ENCODE assay signal across 8 cellular contexts in genomic region chr17:74738051-74738996, GRCh38. TPM values are rescaled to one million over a fixed set of nuclear protein-coding genes. Genes with fewer than 3 reads are reported as not detected.
DNase-seq lines count a peak whose midpoint lies in the region; ATAC-seq lines count a peak whose summit lies in the region.

No MANE protein-coding gene starts in this region.

- no peaks in the 10 kb centered on the region for H3K9me3 ChIP-seq in CD8-positive, alpha-beta memory T cell (ENCODE audit: low read length)
- H3K9me3 ChIP-seq in iPS-20b (ENCODE audit: insufficient read depth, low read depth, low read length): no peaks in the 10 kb centered on the region

- H3K4me1 ChIP-seq in CD8-positive, alpha-beta memory T cell (ENCODE audit: insufficient read depth, low read length): peaks cover 66% of the 10 kb centered on the region
- H3K4me1 ChIP-seq in iPS-20b (ENCODE audit: insufficient read depth, low read length): peaks cover 9% of the 10 kb centered on the region; the same call in 1 of the 2 replicates

- H3K36me3 Mint-ChIP-seq in CD8-positive, alpha-beta memory T cell: peaks cover 0 to 4% (median 2%) of the 10 kb centered on the region in 3 donors
- H3K36me3 Mint-ChIP-seq in activated T-cell treated with anti-CD3 and anti-CD28 coated beads, Interleukin-2, amount 50 U/mL, for 24 hours (ENCODE audit: low read depth): no peaks in the 10 kb centered on the region

- H3K27ac ChIP-seq in CD8-positive, alpha-beta memory T cell (ENCODE audit: low read depth, low read length): peak overlapping the region; percentile 63
- H3K27ac ChIP-seq in iPS-20b (ENCODE audit: low read length): no peak overlapping the region

- peaks cover 0 to 2% (median 0%) of the 10 kb centered on the region in 5 donors for H3K9me3 Mint-ChIP-seq in CD8-positive, alpha-beta memory T cell
- no peaks in the 10 kb centered on the region for H3K9me3 Mint-ChIP-seq in activated T-cell treated with anti-CD3 and anti-CD28 coated beads, Interleukin-2, amount 50 U/mL, for 24 hours

- ATAC-seq in GM21528 (IDR thresholded peaks at IDR 0.05; ENCODE audit: low FRiP score, unreplicated experiment): peak; percentile 42

- peak overlapping the region; percentile 91 to 99 (median 97) for H3K4me3 Mint-ChIP-seq in CD8-positive, alpha-beta memory T cell
- peak overlapping the region; percentile 72 for H3K4me3 Mint-ChIP-seq in activated T-cell treated with anti-CD3 and anti-CD28 coated beads, Interleukin-2, amount 50 U/mL, for 24 hours

- peak overlapping the region; percentile 98 for H3K4me3 ChIP-seq in CD8-positive, alpha-beta memory T cell (ENCODE audit: low read length)
- peak overlapping the region; percentile 76; the same call in 1 of the 2 replicates for H3K4me3 ChIP-seq in iPS-20b (ENCODE audit: low read length)

- POLR2A ChIA-PET in CD8-positive, alpha-beta memory T cell (lab: Charles Lee): interaction anchor here (0.5 to 4.0 kb wide), 13 partner anchors 9 to 286 kb away, joined by 3 to 39 read pairs (median 4); partner anchors contain the start of genes NAT9 and NHERF1

- DNase-seq in CD8-positive, alpha-beta memory T cell: peak; percentile 68 to 91 (median 79)
- DNase-seq in NOMO-1 (lab: John Stamatoyannopoulos, UW; ENCODE audit: unreplicated experiment in 2 of 2): peak; percentile 88 to 91
- DNase-seq in activated T-cell treated with anti-CD3 and anti-CD28 coated beads, Interleukin-2, amount 50 U/mL, for 24 hours: peak; percentile 81
- DNase-seq in stimulated activated CD8-positive, alpha-beta memory T cell treated with anti-CD3 and anti-CD28 coated beads, Interleukin-7, amount 100 ng/mL, for 24 hours (ENCODE audit: low read depth): peak; percentile 49
- no peak for DNase-seq in amygdala (lab: John Stamatoyannopoulos, UW)
- no peak for DNase-seq in retina

- CTCF ChIA-PET in CD8-positive, alpha-beta memory T cell (lab: Charles Lee): interaction anchor here (0.6 to 9.1 kb wide), 24 partner anchors 8 to 368 kb away, joined by 3 to 203 read pairs (median 7); partner anchors contain the start of genes FDXR, GRIN2C and NAT9

- H3K27me3 ChIP-seq in CD8-positive, alpha-beta memory T cell (ENCODE audit: insufficient read depth, low read length, poor library complexity, severe bottlenecking): no peaks in the 10 kb centered on the region
- peaks cover 50% of the 10 kb centered on the region for H3K27me3 ChIP-seq in iPS-20b (ENCODE audit: insufficient read depth, low read length)

- peak overlapping the region; percentile 80 to 95 (median 91) for H3K27ac Mint-ChIP-seq in CD8-positive, alpha-beta memory T cell
- H3K27ac Mint-ChIP-seq in activated T-cell treated with anti-CD3 and anti-CD28 coated beads, Interleukin-2, amount 50 U/mL, for 24 hours: peak overlapping the region; percentile 82

- H3K9ac ChIP-seq in iPS-20b (ENCODE audit: low read depth, low read length): peak overlapping the region; percentile 4; the same call in 1 of the 2 replicates

- no peaks in the 10 kb centered on the region for H3K27me3 Mint-ChIP-seq in CD8-positive, alpha-beta memory T cell
- H3K27me3 Mint-ChIP-seq in activated T-cell treated with anti-CD3 and anti-CD28 coated beads, Interleukin-2, amount 50 U/mL, for 24 hours: peaks cover 4% of the 10 kb centered on the region

- no peaks in the 10 kb centered on the region for H3K36me3 ChIP-seq in CD8-positive, alpha-beta memory T cell (ENCODE audit: insufficient read depth, low read length)
- H3K36me3 ChIP-seq in iPS-20b (ENCODE audit: insufficient read depth, low read depth, low read length): no peaks in the 10 kb centered on the region

- peaks cover 58 to 65% (median 63%) of the 10 kb centered on the region in 3 donors for H3K4me1 Mint-ChIP-seq in CD8-positive, alpha-beta memory T cell
- H3K4me1 Mint-ChIP-seq in activated T-cell treated with anti-CD3 and anti-CD28 coated beads, Interleukin-2, amount 50 U/mL, for 24 hours (ENCODE audit: low read depth): peaks cover 63% of the 10 kb centered on the region

RNA-seq across cellular contexts. Expression of gene RAB37, which starts 1.3 kb away (rescaled TPM):
- total RNA-seq in CD8-positive, alpha-beta memory T cell: 1 to 10 TPM; 5.8 to 6.0 TPM
- polyA plus RNA-seq in CD8-positive, alpha-beta memory T cell: 125 TPM

RNA-seq across cellular contexts. Expression of gene NHERF1, which starts 10.1 kb away (rescaled TPM):
- total RNA-seq in CD8-positive, alpha-beta memory T cell: 100 to 1,000 TPM; 131 to 133 TPM
- polyA plus RNA-seq in CD8-positive, alpha-beta memory T cell: 674 TPM

RNA-seq across cellular contexts. Expression of gene CD300LF, which starts 25.6 kb away (rescaled TPM):
- not detected for total RNA-seq in CD8-positive, alpha-beta memory T cell
- polyA plus RNA-seq in CD8-positive, alpha-beta memory T cell: not detected

RNA-seq across cellular contexts. Expression of gene NAT9, which starts 37.8 kb away (rescaled TPM):
- 10 to 100 TPM; 42.7 to 44.5 TPM for total RNA-seq in CD8-positive, alpha-beta memory T cell
- 17.1 TPM for polyA plus RNA-seq in CD8-positive, alpha-beta memory T cell

Comparison
In these comparisons a context has a peak if more than half of its experiments do, and no peak if none do; other contexts are left out.
1. DNase-seq: peak in CD8-positive, alpha-beta memory T cell (5 of 5), NOMO-1 (2 of 2), activated T-cell treated with anti-CD3 and anti-CD28 coated beads, Interleukin-2, amount 50 U/mL, for 24 hours (single experiment) and stimulated activated CD8-positive, alpha-beta memory T cell treated with anti-CD3 and anti-CD28 coated beads, Interleukin-7, amount 100 ng/mL, for 24 hours (single experiment); none in amygdala (0 of 56) and retina (single experiment).